11 cellular contexts compared by ENCODE assay signal in the genomic region with DNA sequence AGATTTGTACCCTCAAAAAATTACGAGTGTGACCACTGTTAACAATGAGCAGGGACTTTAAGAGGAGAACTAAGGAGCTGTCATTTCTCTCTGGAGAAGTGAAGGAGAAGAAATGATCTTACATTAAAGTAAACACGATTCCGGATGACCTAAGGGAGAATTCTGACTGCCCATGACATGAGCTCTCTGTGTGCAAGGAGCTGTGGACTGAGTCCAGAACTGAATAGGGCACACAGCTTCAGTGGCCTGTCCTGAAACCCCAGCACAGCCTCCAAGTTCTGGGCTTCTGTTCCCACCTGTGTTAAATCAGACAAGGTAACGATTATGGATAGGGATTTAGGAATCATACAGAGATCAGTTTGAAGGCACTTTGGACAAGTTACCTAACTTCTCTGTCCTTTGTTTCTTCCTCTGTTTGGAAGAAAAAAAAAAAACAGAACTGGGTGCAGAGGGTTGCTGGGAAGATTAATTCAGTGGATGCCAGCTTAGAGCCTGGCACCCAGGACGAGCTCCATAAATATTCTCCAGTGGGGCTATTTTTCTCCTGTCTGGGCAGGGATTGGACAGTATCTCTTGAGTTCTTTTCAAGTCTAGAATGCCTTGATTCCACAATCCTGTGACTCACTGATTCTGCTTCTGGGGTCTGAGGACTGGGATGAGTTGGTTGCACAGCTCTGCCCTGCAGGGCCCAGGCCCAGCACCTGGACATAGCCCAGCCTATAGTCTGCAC.
DNase-seq lines count a peak whose midpoint lies in the region; ATAC-seq and TF ChIP-seq lines count a peak whose summit lies in the region.
"Had no signal": no experiment of that assay in that cellular context is flagged by ENCODE, and none has a peak within 500 bp of the region (broad histone marks: within the 10 kb centered on the region; RNA-seq: fewer than 3 reads in every experiment).

No MANE protein-coding gene starts in this region.

- no peaks in the 10 kb centered on the region for H3K9me2 ChIP-seq in PC-9 (ENCODE audit: insufficient read depth)

- H3K9me3 ChIP-seq in BLaER1 (peaks cover 14% of the 10 kb centered on the region), PC-9 (ENCODE audit: insufficient read depth, low read depth) (no peaks in the 10 kb centered on the region), osteoblast (ENCODE audit: low read depth, low read length) (no peaks in the 10 kb centered on the region)

- H3K27me3 ChIP-seq in BLaER1, result no peaks in the 10 kb centered on the region
- no peaks in the 10 kb centered on the region for H3K27me3 ChIP-seq in PC-9 (ENCODE audit: insufficient read depth, low read depth)
- no peaks in the 10 kb centered on the region for H3K27me3 ChIP-seq in osteoblast (ENCODE audit: insufficient read depth, low read length)

- no peak overlapping the region for H2AFZ ChIP-seq in PC-9
- no peak overlapping the region for H2AFZ ChIP-seq in osteoblast (ENCODE audit: low read length)
- H2AFZ ChIP-seq: parathyroid adenoma had no signal

- H4K20me1 ChIP-seq in BLaER1 (no peaks in the 10 kb centered on the region), PC-9 (ENCODE audit: insufficient read depth) (no peaks in the 10 kb centered on the region), osteoblast (ENCODE audit: insufficient read depth, low read length) (no peaks in the 10 kb centered on the region)

- H3K4me3 ChIP-seq in BLaER1 (no peak overlapping the region), PC-9 (no peak overlapping the region), epithelial cell of esophagus (ENCODE audit: low read length) (no peak overlapping the region), osteoblast (ENCODE audit: insufficient read depth, low read length) (no peak overlapping the region)

- H3K36me3 ChIP-seq in BLaER1 (peaks cover 5% of the 10 kb centered on the region; the same call in 1 of the 2 replicates), PC-9 (ENCODE audit: low read depth) (peaks cover 5% of the 10 kb centered on the region; the same call in 1 of the 2 replicates), osteoblast (ENCODE audit: insufficient read depth, low read length) (no peaks in the 10 kb centered on the region)

- no peak for ATAC-seq in stimulated activated naive CD8-positive, alpha-beta T cell treated with anti-CD3 and anti-CD28 coated beads, Interleukin-15, Interleukin-2, amounts not matched to agents 100 U/mL and 50 U/mL, for 24 hours
- ATAC-seq: HCT116 had no signal

- H3K4me2 ChIP-seq in BLaER1, result peak overlapping the region; percentile 49
- no peak overlapping the region for H3K4me2 ChIP-seq in PC-9
- no peak overlapping the region for H3K4me2 ChIP-seq in osteoblast (ENCODE audit: insufficient read depth, low read length)

- no peak overlapping the region for H3K9ac ChIP-seq in BLaER1
- H3K9ac ChIP-seq: parathyroid adenoma had no signal

- H3F3A ChIP-seq in PC-9 (ENCODE audit: insufficient read depth, low read depth), result peaks cover 56% of the 10 kb centered on the region

- no TSS peak for BruUV-seq in PC-9 (replicated peaks; lab: Mats Ljungman, UMichigan)

- intact Hi-C loops in PC-9 (cut with micrococcal nuclease; ENCODE audit: unreplicated experiment), result no loop called here

- TF ChIP-seq CTCF in PC-9 (conservative IDR thresholded peaks at IDR 0.05) (no peak), epithelial cell of esophagus (IDR thresholded peaks at IDR 0.05; ENCODE audit: insufficient read depth, low read depth, low read length, missing control alignments) (no peak), osteoblast (IDR thresholded peaks at IDR 0.05; ENCODE audit: extremely low read depth, low read depth, low read length) (no peak)

- POLR2A ChIA-PET in PC-9 (lab: Charles Lee; ENCODE audit: unreplicated experiment), result interaction anchor here (0.6 kb wide), 1 partner anchor 134 kb away, joined by 3 read pairs; no protein-coding TSS in a partner anchor

- peaks cover 78% of the 10 kb centered on the region for H3K4me1 ChIP-seq in BLaER1
- H3K4me1 ChIP-seq in PC-9 (replicated peaks; ENCODE audit: insufficient read depth), result peaks cover 79% of the 10 kb centered on the region
- peaks cover 78% of the 10 kb centered on the region for H3K4me1 ChIP-seq in osteoblast (ENCODE audit: insufficient read depth, low read length)

- 0 out of 2 replicates have a peak, but pooled peaks cover 12% of the 10 kb centered on the region for H3K79me2 ChIP-seq in PC-9 (ENCODE audit: low read depth)
- no peaks in the 10 kb centered on the region for H3K79me2 ChIP-seq in osteoblast (ENCODE audit: insufficient read depth, low read length)
- H3K79me2 ChIP-seq: parathyroid adenoma had no signal

- CTCF ChIA-PET in PC-9 (lab: Charles Lee), result interaction anchor here (0.5 to 0.9 kb wide), 2 partner anchors 293 to 435 kb away, joined by 3 read pairs; no protein-coding TSS in a partner anchor

- H3K27ac ChIP-seq in BLaER1 (no peak overlapping the region), PC-9 (peak overlapping the region; percentile 95), osteoblast (ENCODE audit: low read depth, low read length) (peak overlapping the region; percentile 99)
- H3K27ac ChIP-seq: parathyroid adenoma had no signal

- DNase-seq in PC-9 (no peak), epithelial cell of esophagus (ENCODE audit: low read depth) (peak; percentile 67), osteoblast (ENCODE audit: insufficient read length, low spot score, missing footprints) (peak; percentile 82), COLO829 (ENCODE audit: low spot score) (no peak), occipital lobe (lab: John Stamatoyannopoulos, UW) (no peak), C1 segment of cervical spinal cord (lab: John Stamatoyannopoulos, UW) (no peak)
- DNase-seq in stimulated activated naive CD8-positive, alpha-beta T cell treated with anti-CD3 and anti-CD28 coated beads, Interleukin-15, Interleukin-2, amounts not matched to agents 100 U/mL and 50 U/mL, for 24 hours, result no peak
- DNase-seq: erythroblast had no signal

Comparison
In these comparisons a context has a peak if more than half of its experiments do, and no peak if none do; other contexts are left out.
1. DNase-seq: peak in epithelial cell of esophagus (single experiment) and osteoblast (single experiment); none in PC-9 (0 of 2), COLO829 (single experiment), stimulated activated naive CD8-positive, alpha-beta T cell treated with anti-CD3 and anti-CD28 coated beads, Interleukin-15, Interleukin-2, amounts not matched to agents 100 U/mL and 50 U/mL, for 24 hours (single experiment), occipital lobe (single experiment) and C1 segment of cervical spinal cord (0 of 14).